In the genomic region with DNA sequence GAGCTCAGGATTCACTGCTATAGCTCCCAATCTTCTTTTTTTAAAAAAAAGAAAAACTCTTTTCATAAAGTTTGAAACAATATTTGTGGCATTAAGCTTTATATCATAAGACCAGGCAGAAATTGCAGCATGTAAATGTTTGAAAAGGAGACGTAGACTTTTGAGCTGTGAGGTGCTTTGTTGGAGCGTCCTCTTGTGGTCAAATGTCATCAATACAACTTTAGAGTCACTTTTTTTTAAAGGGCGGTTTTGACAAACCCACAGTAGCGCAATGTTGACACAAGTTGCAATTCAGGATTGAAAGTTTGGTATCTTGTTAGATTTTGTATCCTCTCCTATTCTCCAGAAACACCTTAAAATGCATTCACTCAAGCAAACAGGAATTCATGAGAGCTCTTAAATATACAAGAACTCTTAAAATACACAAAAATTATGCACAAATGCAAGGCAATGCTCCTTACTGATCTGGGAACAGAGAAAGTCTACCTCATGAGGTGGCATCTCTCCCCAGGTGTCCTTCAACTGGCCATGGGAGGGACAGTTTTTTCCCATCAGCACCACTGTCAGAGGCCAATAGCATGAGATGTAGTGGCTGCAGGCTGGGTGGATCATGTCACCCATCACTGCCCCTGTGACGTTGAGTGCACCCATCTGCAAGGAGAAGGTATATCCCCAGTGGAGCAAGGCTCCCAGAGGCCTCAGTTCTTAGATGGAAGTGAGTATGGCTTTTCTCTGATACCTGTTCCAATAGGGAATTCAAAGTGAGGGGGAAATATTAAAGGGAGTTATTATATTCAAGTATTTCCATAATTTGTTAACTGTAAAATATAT, we compare ENCODE assay signal across 8 cellular contexts.
DNase-seq lines count a peak whose midpoint lies in the region; ATAC-seq and TF ChIP-seq lines count a peak whose summit lies in the region.

No MANE protein-coding gene starts in this region.

- no peaks in the 10 kb centered on the region for H3K27me3 ChIP-seq in RWPE2 (ENCODE audit: insufficient read depth, poor library complexity, severe bottlenecking)

- H3K9me3 ChIP-seq in RWPE2 (ENCODE audit: severe bottlenecking): no peaks in the 10 kb centered on the region

- H3K4me3 ChIP-seq in RWPE2 (ENCODE audit: severe bottlenecking): no peak overlapping the region

- H3K27ac ChIP-seq in RWPE2 (ENCODE audit: poor library complexity, severe bottlenecking): no peak overlapping the region

- H3K4me1 ChIP-seq in RWPE2 (ENCODE audit: insufficient read depth, poor library complexity, severe bottlenecking): no peaks in the 10 kb centered on the region

- no peaks in the 10 kb centered on the region for H3K36me3 ChIP-seq in RWPE2 (ENCODE audit: low read depth)

- ATAC-seq in RWPE2 (ENCODE audit: low read depth) (peak; percentile 7; the same call in 1 of the 3 replicates), HG03565 (IDR thresholded peaks at IDR 0.05; ENCODE audit: unreplicated experiment) (no peak), HG02852 (IDR thresholded peaks at IDR 0.05; ENCODE audit: unreplicated experiment) (no peak)

- peak; percentile 100 for TF ChIP-seq CTCF in RWPE2 (IDR thresholded peaks at IDR 0.05; ENCODE audit: poor library complexity, severe bottlenecking)

- DNase-seq in activated CD4-positive, CD25-positive, alpha-beta regulatory T cell treated with anti-CD3 and anti-CD28 coated beads, Interleukin-2, amount 50 U/mL, for 16 hours (ENCODE audit: low read depth, low spot score): peak; percentile 16
- no peak for DNase-seq in activated CD4-positive, CD25-positive, alpha-beta regulatory T cell treated with anti-CD3 and anti-CD28 coated beads, Interleukin-2, amount 50 U/mL, for 72 hours
- DNase-seq in LHCN-M2 (ENCODE audit: low read depth): peak; percentile 48
- DNase-seq in RWPE2 (ENCODE audit: low spot score): no peak
- peak; percentile 78 for DNase-seq in dermis blood vessel endothelial cell
- DNase-seq in middle frontal gyrus (ENCODE audit: extremely low spot score, low spot score): peak; percentile 36

Comparison
In these comparisons a context has a peak if more than half of its experiments do, and no peak if none do; other contexts are left out.
1. DNase-seq: peak in activated CD4-positive, CD25-positive, alpha-beta regulatory T cell treated with anti-CD3 and anti-CD28 coated beads, Interleukin-2, amount 50 U/mL, for 16 hours (single experiment), LHCN-M2 (single experiment), dermis blood vessel endothelial cell (single experiment) and middle frontal gyrus (single experiment); none in activated CD4-positive, CD25-positive, alpha-beta regulatory T cell treated with anti-CD3 and anti-CD28 coated beads, Interleukin-2, amount 50 U/mL, for 72 hours (single experiment) and RWPE2 (single experiment).